In genomic region chr2:44778671-44779476, GRCh38 we compare ENCODE assay signal across 1 cellular context.
TF ChIP-seq lines count a peak whose summit lies in the region.

No MANE protein-coding gene starts in this region.

TF ChIP-seq in GM12878, 131 proteins besides CTCF, POLR2A, EP300 and RAD21 (continued from another document):
- TF ChIP-seq SKIL (IDR thresholded peaks at IDR 0.05; ENCODE audit: low read depth, poor library complexity, severe bottlenecking) (peak; percentile 65), MEF2B (IDR thresholded peaks at IDR 0.05; ENCODE audit: partially characterized antibody, poor library complexity, severe bottlenecking) (peak; percentile 83), ZBTB33 (IDR thresholded peaks at IDR 0.05) (no peak), JUNB (IDR thresholded peaks at IDR 0.05) (peak; percentile 99), TCF12 (IDR thresholded peaks at IDR 0.05; ENCODE audit: low read depth, low read length) (peak; percentile 17; the same call in 1 of the 2 replicates), EGR1 (IDR thresholded peaks at IDR 0.05; ENCODE audit: borderline replicate concordance in 1 of 2, low read depth in 2 of 2, low read length in 2 of 2) (peak in 1 of 2 experiments; percentile 82; a peak in 2 of 3 replicates), ZSCAN29 (IDR thresholded peaks at IDR 0.05) (no peak), EED (IDR thresholded peaks at IDR 0.05; ENCODE audit: low read depth) (peak; percentile 66; the same call in 1 of the 2 replicates), MTA2 (IDR thresholded peaks at IDR 0.05; ENCODE audit: low read depth) (peak; percentile 88), E2F8 (IDR thresholded peaks at IDR 0.05; ENCODE audit: low read depth, partially characterized antibody) (no peak), MYB (IDR thresholded peaks at IDR 0.05; ENCODE audit: borderline replicate concordance, low read depth, low read length) (no peak), YY1 (IDR thresholded peaks at IDR 0.05; ENCODE audit: low read depth, low read length) (0 out of 2 replicates have a peak, but pooled peaks have one; percentile 32), MTA3 (IDR thresholded peaks at IDR 0.05; ENCODE audit: borderline replicate concordance, low read length) (peak; percentile 66; the same call in 1 of the 2 replicates), NR2C2 (IDR thresholded peaks at IDR 0.05; ENCODE audit: borderline replicate concordance, control insufficient read depth, insufficient read length, low read depth) (no peak), BCL3 (IDR thresholded peaks at IDR 0.05; ENCODE audit: borderline replicate concordance, insufficient read depth, low read depth, low read length, poor library complexity, severe bottlenecking) (no peak), CREM (IDR thresholded peaks at IDR 0.05; ENCODE audit: low read depth) (peak; percentile 63), PAX5 (IDR thresholded peaks at IDR 0.05; ENCODE audit: borderline replicate concordance, low read depth, low read length) (no peak; the same call in 1 of the 2 replicates), TARDBP (IDR thresholded peaks at IDR 0.05; ENCODE audit: borderline replicate concordance) (no peak), CREB1 (IDR thresholded peaks at IDR 0.05; ENCODE audit: low read depth) (no peak), ATF2 (IDR thresholded peaks at IDR 0.05; ENCODE audit: low read length) (no peak), STAT3 (IDR thresholded peaks at IDR 0.05; ENCODE audit: low read depth, low read length) (0 out of 2 replicates have a peak, but pooled peaks have one; percentile 50), MXI1 (IDR thresholded peaks at IDR 0.05; ENCODE audit: low read depth, low read length) (no peak), MLLT1 (IDR thresholded peaks at IDR 0.05) (peak; percentile 49; the same call in 1 of the 2 replicates), NBN (IDR thresholded peaks at IDR 0.05) (peak; percentile 93; the same call in 1 of the 2 replicates), IRF4 (IDR thresholded peaks at IDR 0.05; ENCODE audit: low read depth, low read length) (peak; percentile 66; the same call in 1 of the 2 replicates), ZBTB40 (IDR thresholded peaks at IDR 0.05; ENCODE audit: borderline replicate concordance) (no peak), NR2C1 (IDR thresholded peaks at IDR 0.05) (0 out of 2 replicates have a peak, but pooled peaks have one; percentile 34), FOXK2 (IDR thresholded peaks at IDR 0.05) (no peak), HSF1 (IDR thresholded peaks at IDR 0.05; ENCODE audit: low read depth, low read length) (no peak), RAD51 (IDR thresholded peaks at IDR 0.05) (peak; percentile 21; the same call in 1 of the 2 replicates), BRCA1 (IDR thresholded peaks at IDR 0.05; ENCODE audit: low read depth, low read length) (no peak)
